ENCODE assay signal across 8 cellular contexts in the genomic region with DNA sequence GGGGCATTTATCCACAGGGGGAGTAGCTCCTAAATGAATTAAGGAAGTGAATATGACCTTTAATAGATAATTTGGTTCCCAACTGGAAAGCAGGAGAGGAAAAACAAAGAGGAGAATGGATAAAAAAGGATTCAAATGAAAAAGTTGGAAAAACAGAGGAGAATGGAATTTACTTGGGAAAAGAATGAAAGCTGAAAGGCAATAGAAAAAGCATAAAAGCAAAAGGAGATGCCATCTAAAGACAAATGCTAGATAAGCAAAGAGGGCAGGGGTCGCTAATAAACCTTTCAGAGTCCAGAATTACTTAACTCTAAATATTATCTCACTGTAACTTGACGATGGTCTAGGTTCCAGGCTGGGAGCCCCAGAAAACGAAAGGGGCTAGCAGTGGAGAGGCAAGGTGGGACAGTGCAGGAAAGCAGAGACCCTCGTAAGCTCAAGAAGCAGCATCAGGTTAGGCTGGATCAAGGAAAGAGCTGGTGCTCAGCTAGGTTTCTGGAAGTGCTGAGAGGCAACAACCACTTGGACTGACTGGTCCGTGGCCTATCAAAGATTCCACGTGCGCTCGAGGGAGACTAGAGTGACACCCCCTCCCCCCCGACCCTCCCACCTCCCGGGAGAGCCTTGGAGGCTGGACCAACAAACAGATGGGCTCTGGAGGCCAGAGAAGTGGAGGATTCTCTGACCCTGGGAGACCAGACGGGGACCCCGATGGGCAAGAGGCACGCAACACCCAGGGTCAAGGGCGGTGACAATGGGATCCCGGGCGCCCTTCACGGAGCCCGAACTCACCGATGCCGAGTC. TPM values are rescaled to one million over a fixed set of nuclear protein-coding genes. Genes with fewer than 3 reads are reported as not detected.
A peak's percentile ranks its signal among the peaks of the same experiment; 100 is the strongest.
DNase-seq lines count a peak whose midpoint lies in the region; ATAC-seq, FAIRE-seq and TF ChIP-seq lines count a peak whose summit lies in the region.

No MANE protein-coding gene starts in this region.

- H3K9me3 Mint-ChIP-seq in T-helper 1 cell treated with Interleukin-12 subunit alpha and Interleukin-12 subunit beta and Interleukin-4 antibody, amounts not matched to agents 30 μg/mL and 1 μg/mL, for 36 hours, result no peaks in the 10 kb centered on the region

- intact Hi-C loops in esophagus muscularis mucosa (cut with DNase I), result loop anchor here (5.0 kb wide), 2 partner anchors 52 to 342 kb away; no protein-coding TSS in a partner anchor
- intact Hi-C loops in pancreas (cut with DNase I), result loop anchor here in 2 of 3 donors (10.0 kb wide), 2 partner anchors 70 to 90 kb away; no protein-coding TSS in a partner anchor

- no peak for TF ChIP-seq CTCF in RWPE1 (conservative IDR thresholded peaks at IDR 0.05; ENCODE audit: low read depth)
- TF ChIP-seq CTCF in esophagus muscularis mucosa (IDR thresholded peaks at IDR 0.05), result no peak
- TF ChIP-seq CTCF in pancreas (IDR thresholded peaks at IDR 0.05), result no peak

- H3K27me3 Mint-ChIP-seq in T-helper 1 cell treated with Interleukin-12 subunit alpha and Interleukin-12 subunit beta and Interleukin-4 antibody, amounts not matched to agents 30 μg/mL and 1 μg/mL, for 36 hours (ENCODE audit: low read depth), result peaks cover 46% of the 10 kb centered on the region

- peak overlapping the region; percentile 80 for H3K4me3 Mint-ChIP-seq in T-helper 1 cell treated with Interleukin-12 subunit alpha and Interleukin-12 subunit beta and Interleukin-4 antibody, amounts not matched to agents 30 μg/mL and 1 μg/mL, for 36 hours

- DNase-seq in T-helper 1 cell (no peak), RWPE1 (ENCODE audit: low spot score) (peak; percentile 4), esophagus muscularis mucosa (ENCODE audit: extremely low spot score) (no peak), pancreas (peak in 2 of 6 donors; percentile 11 to 28), NCI-H2171 treated with DMSO at 0.1 percent for 48 hours (lab: John Stamatoyannopoulos, UW) (no peak)

- ATAC-seq in pancreas (peak in 3 of 4 donors; percentile 0 to 3 (median 1)), HG02763 (IDR thresholded peaks at IDR 0.05; ENCODE audit: unreplicated experiment) (no peak), HG02852 (IDR thresholded peaks at IDR 0.05; ENCODE audit: unreplicated experiment) (no peak)

- 21% methylated on average over 10 of the region's 20 CpGs for WGBS in esophagus muscularis mucosa
- 6 to 10% methylated on average over 18 to 20 of the region's 20 CpGs for WGBS in pancreas, 2 donors

- H3K36me3 Mint-ChIP-seq in T-helper 1 cell treated with Interleukin-12 subunit alpha and Interleukin-12 subunit beta and Interleukin-4 antibody, amounts not matched to agents 30 μg/mL and 1 μg/mL, for 36 hours (ENCODE audit: low read depth), result peaks cover 1% of the 10 kb centered on the region

- peaks cover 20% of the 10 kb centered on the region for H3K4me1 Mint-ChIP-seq in T-helper 1 cell treated with Interleukin-12 subunit alpha and Interleukin-12 subunit beta and Interleukin-4 antibody, amounts not matched to agents 30 μg/mL and 1 μg/mL, for 36 hours (ENCODE audit: low read depth)

- H3K27ac ChIP-seq in RWPE1, result no peak overlapping the region
- peak overlapping the region; percentile 86 to 95 (median 90) for H3K27ac ChIP-seq in esophagus muscularis mucosa (replicated peaks in 1 of 4)
- H3K27ac ChIP-seq in pancreas, result peak overlapping the region in 3 of 4 donors; percentile 77 to 86 (median 83)

- H3K27ac Mint-ChIP-seq in T-helper 1 cell treated with Interleukin-12 subunit alpha and Interleukin-12 subunit beta and Interleukin-4 antibody, amounts not matched to agents 30 μg/mL and 1 μg/mL, for 36 hours, result no peak overlapping the region

- peaks cover 7 to 64% (median 56%) of the 10 kb centered on the region in 4 donors for H3K4me1 ChIP-seq in esophagus muscularis mucosa
- H3K4me1 ChIP-seq in pancreas, result peaks cover 16 to 40% (median 20%) of the 10 kb centered on the region in 3 donors

- no peaks in the 10 kb centered on the region for H3K27me3 ChIP-seq in esophagus muscularis mucosa
- H3K27me3 ChIP-seq in pancreas, result no peaks in the 10 kb centered on the region

- CTCF ChIA-PET in RWPE1 (lab: Yijun Ruan, JAX), result interaction anchor here (3.6 kb wide), 1 partner anchor 94 kb away, joined by 25 read pairs; no protein-coding TSS in a partner anchor

- no peak for TF ChIP-seq POLR2A in esophagus muscularis mucosa (IDR thresholded peaks at IDR 0.05; ENCODE audit: low read depth)

- POLR2A ChIA-PET in RWPE1 (lab: Yijun Ruan, JAX; ENCODE audit: low non-redundant PET), result no interaction called here

- H3K36me3 ChIP-seq in esophagus muscularis mucosa, result no peaks in the 10 kb centered on the region
- H3K36me3 ChIP-seq in pancreas, result no peaks in the 10 kb centered on the region

- peak overlapping the region; percentile 80 to 99 (median 92) for H3K4me3 ChIP-seq in esophagus muscularis mucosa
- H3K4me3 ChIP-seq in pancreas, result peak overlapping the region; percentile 93 to 100 (median 98)

- no peak for TF ChIP-seq EP300 in esophagus muscularis mucosa (IDR thresholded peaks at IDR 0.05)

- no peaks in the 10 kb centered on the region for H3K9me3 ChIP-seq in esophagus muscularis mucosa
- H3K9me3 ChIP-seq in pancreas, result no peaks in the 10 kb centered on the region

- FAIRE-seq in pancreas (lab: Jason Lieb, UNC), result no peak

RNA-seq across cellular contexts. Expression of a gene that starts 1.2 kb away (rescaled TPM):
- total RNA-seq in esophagus muscularis mucosa, result 10 to 100 TPM; 19.6 to 25.7 (median 21.4) TPM
- total RNA-seq in pancreas, result 10 to 100 TPM in 1 of 6 donors, 1 to 10 TPM in 5; 5.2 to 10.7 (median 7.7) TPM
- 1 to 10 TPM; 2.7 to 5.6 TPM for polyA plus RNA-seq in pancreas

Comparison
In these comparisons a context has a peak if more than half of its experiments do, and no peak if none do; other contexts are left out.
1. ATAC-seq: peak in pancreas (3 of 4); none in HG02763 (single experiment) and HG02852 (single experiment).